ENCODE assay signal across 1 cellular context in the genomic region with DNA sequence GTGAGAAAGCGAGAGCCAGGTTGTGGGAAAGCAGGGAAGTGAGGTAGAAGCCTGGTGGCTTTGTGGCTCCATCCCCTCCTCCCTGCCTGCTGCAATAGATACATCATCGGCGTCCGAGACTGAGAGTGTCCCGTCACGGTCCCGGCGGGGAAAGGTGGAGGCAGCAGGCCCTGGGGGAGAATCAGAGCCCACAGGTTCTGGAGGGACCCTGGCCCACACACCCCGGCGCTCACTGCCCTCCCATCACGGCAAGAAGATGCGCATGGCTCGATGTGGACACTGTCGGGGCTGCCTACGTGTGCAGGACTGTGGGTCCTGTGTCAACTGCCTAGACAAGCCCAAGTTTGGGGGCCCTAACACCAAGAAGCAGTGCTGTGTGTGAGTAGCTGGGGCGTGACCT.
TF ChIP-seq lines count a peak whose summit lies in the region.

No MANE protein-coding gene starts in this region.

TF ChIP-seq in IMR-90, 13 proteins besides CTCF, POLR2A, EP300 and RAD21 (continued from another document):
- no peak for TF ChIP-seq RFX5 (IDR thresholded peaks at IDR 0.05; ENCODE audit: low read depth, low read length)
